Comparison of ENCODE assay signal across 8 cellular contexts in the genomic region with DNA sequence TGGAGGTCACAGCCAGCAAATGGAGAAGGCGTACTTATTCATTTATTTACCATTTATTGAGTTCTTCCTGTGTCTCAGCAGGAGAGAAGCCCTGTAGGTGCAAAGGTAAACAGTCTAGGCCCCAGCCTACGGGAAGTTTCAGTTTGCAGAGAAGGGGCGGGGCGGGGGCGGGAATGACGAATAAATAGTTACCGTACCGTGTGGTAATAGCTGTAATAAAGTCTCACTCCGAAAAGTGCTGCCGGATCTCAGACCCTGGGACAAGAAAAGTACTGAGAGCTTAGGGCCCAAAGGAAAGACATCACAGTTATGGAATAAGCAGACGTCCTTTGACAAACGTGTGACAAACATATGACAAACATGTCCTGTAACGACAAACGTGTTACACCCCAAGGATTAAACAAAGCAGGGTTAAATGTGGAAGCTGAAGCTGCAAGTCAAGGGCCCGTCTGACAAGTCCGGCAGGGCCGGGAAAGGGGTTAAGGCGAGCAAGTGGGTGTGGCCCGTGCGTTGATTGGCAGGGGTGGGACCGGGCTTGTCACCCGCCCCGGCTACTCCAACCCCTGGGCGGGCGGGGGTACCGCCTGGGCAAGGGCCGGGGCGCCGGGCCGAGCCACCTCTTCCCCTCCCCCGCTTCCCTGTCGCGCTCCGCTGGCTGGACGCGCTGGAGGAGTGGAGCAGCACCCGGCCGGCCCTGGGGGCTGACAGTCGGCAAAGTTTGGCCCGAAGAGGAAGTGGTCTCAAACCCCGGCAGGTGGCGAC. TPM values are rescaled to one million over a fixed set of nuclear protein-coding genes. Genes with fewer than 3 reads are reported as not detected.
DNase-seq lines count a peak whose midpoint lies in the region; ATAC-seq and TF ChIP-seq lines count a peak whose summit lies in the region.

A gene with protein sequence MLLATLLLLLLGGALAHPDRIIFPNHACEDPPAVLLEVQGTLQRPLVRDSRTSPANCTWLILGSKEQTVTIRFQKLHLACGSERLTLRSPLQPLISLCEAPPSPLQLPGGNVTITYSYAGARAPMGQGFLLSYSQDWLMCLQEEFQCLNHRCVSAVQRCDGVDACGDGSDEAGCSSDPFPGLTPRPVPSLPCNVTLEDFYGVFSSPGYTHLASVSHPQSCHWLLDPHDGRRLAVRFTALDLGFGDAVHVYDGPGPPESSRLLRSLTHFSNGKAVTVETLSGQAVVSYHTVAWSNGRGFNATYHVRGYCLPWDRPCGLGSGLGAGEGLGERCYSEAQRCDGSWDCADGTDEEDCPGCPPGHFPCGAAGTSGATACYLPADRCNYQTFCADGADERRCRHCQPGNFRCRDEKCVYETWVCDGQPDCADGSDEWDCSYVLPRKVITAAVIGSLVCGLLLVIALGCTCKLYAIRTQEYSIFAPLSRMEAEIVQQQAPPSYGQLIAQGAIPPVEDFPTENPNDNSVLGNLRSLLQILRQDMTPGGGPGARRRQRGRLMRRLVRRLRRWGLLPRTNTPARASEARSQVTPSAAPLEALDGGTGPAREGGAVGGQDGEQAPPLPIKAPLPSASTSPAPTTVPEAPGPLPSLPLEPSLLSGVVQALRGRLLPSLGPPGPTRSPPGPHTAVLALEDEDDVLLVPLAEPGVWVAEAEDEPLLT (plus strand): TSS at position 541 of the 762 bp plus-strand sequence. CDS start 564 bp downstream, outside the sequence.

- H3K27me3 ChIP-seq in Caco-2 (replicated peaks; ENCODE audit: control insufficient read depth, insufficient read depth, low read length) (no peaks in the 10 kb centered on the region), OCI-LY1 (ENCODE audit: insufficient read depth, low read length) (no peaks in the 10 kb centered on the region)

- H3K9me3 Mint-ChIP-seq in Caco-2 (ENCODE audit: unreplicated experiment) = no peaks in the 10 kb centered on the region

- CTCF ChIA-PET in Caco-2 (lab: Charles Lee) = interaction anchor here (0.5 to 1.9 kb wide), 14 partner anchors 10 to 301 kb away, joined by 3 to 10 read pairs (median 4); no protein-coding TSS in a partner anchor

- no peaks in the 10 kb centered on the region for H3K27me3 Mint-ChIP-seq in Caco-2 (ENCODE audit: insufficient read depth, unreplicated experiment)

- H3K9me3 ChIP-seq in Caco-2 (no peaks in the 10 kb centered on the region), OCI-LY1 (ENCODE audit: low read length) (no peaks in the 10 kb centered on the region)

- H3K9ac ChIP-seq in OCI-LY1 (ENCODE audit: low read length) = peak within 1 kb of the TSS; percentile 78

- no peaks in the 10 kb centered on the region for H4K20me1 ChIP-seq in OCI-LY1 (ENCODE audit: insufficient read depth, low read length)

- DNase-seq in Caco-2 = peak; percentile 97 to 98
- DNase-seq in HT-29 (ENCODE audit: low spot score) = peak; percentile 90
- peak; percentile 62 for DNase-seq in activated T-cell treated with anti-CD3 and anti-CD28 coated beads for 24 hours (ENCODE audit: low read depth)
- DNase-seq in epithelial cell of prostate (ENCODE audit: low read depth, low spot score) = peak; percentile 84
- peak; percentile 95 for DNase-seq in mucosa of gallbladder (ENCODE audit: low spot score)
- DNase-seq in stimulated activated CD8-positive, alpha-beta memory T cell treated with anti-CD3 and anti-CD28 coated beads, Interleukin-4, amount 100 ng/mL, for 48 hours = peak; percentile 87

- POLR2A ChIA-PET in Caco-2 (lab: Charles Lee) = interaction anchor here (0.5 to 1.6 kb wide), 8 partner anchors 11 to 282 kb away, joined by 3 to 11 read pairs (median 4); a partner anchor contains a TSS

- TSS peak; percentile 70 for BruUV-seq in Caco-2 (replicated peaks; lab: Mats Ljungman, UMichigan)

- no peaks in the 10 kb centered on the region for H3K79me2 ChIP-seq in OCI-LY1 (ENCODE audit: insufficient read depth, low read length)

- peak within 1 kb of the TSS; percentile 80 for H3K4me2 ChIP-seq in OCI-LY1 (ENCODE audit: low read length)

- H3K36me3 ChIP-seq in Caco-2 (ENCODE audit: control insufficient read depth, insufficient read depth, low read length) = peaks cover 7% of the 10 kb centered on the region; the same call in 1 of the 2 replicates
- peaks cover 26% of the 10 kb centered on the region for H3K36me3 ChIP-seq in OCI-LY1 (ENCODE audit: insufficient read depth, low read length)

- H3K4me1 Mint-ChIP-seq in Caco-2 (ENCODE audit: low read depth, unreplicated experiment) = peaks cover 8% of the 10 kb centered on the region

- peaks cover 19% of the 10 kb centered on the region for H3K36me3 Mint-ChIP-seq in Caco-2 (ENCODE audit: insufficient read depth, unreplicated experiment)

- H3K4me3 ChIP-seq in Caco-2 (ENCODE audit: low read depth, low read length) = peak within 1 kb of the TSS; percentile 91
- peak within 1 kb of the TSS; percentile 76 for H3K4me3 ChIP-seq in OCI-LY1 (ENCODE audit: low read depth, low read length, poor library complexity, severe bottlenecking)

- TF ChIP-seq CTCF in Caco-2 (IDR thresholded peaks at IDR 0.05; ENCODE audit: insufficient read depth in 1 of 2, low read depth in 1 of 2, low read length in 1 of 2, severe bottlenecking in 1 of 2, unreplicated experiment in 1 of 2) (no peak), OCI-LY1 (IDR thresholded peaks at IDR 0.05; ENCODE audit: low read length) (no peak)

- peak within 1 kb of the TSS; percentile 92 for H3K27ac Mint-ChIP-seq in Caco-2 (ENCODE audit: unreplicated experiment)

- 0 out of 2 replicates have a peak within 1 kb of the TSS, but pooled peaks have one; percentile 2 for H2AFZ ChIP-seq in OCI-LY1 (ENCODE audit: low read length)

- H3F3A ChIP-seq in OCI-LY1 (ENCODE audit: insufficient read depth, low read length) = no peaks in the 10 kb centered on the region

- peak within 1 kb of the TSS; percentile 82 for H3K4me3 Mint-ChIP-seq in Caco-2 (ENCODE audit: unreplicated experiment)

- H3K4me1 ChIP-seq in Caco-2 = peaks cover 9% of the 10 kb centered on the region; the same call in 1 of the 2 replicates
- peaks cover 24% of the 10 kb centered on the region for H3K4me1 ChIP-seq in OCI-LY1 (ENCODE audit: insufficient read depth, low read length, severe bottlenecking)

- no peaks in the 10 kb centered on the region for H3K9me2 ChIP-seq in OCI-LY1 (ENCODE audit: low read depth, low read length)

- peak; percentile 72 for ATAC-seq in GM21367 (IDR thresholded peaks at IDR 0.05; ENCODE audit: unreplicated experiment)

- intact Hi-C loops in Caco-2 (cut with micrococcal nuclease; ENCODE audit: unreplicated experiment) = loop anchor here (5.0 kb wide), 3 partner anchors 46 to 309 kb away; a partner anchor contains a TSS

- H3K27ac ChIP-seq in OCI-LY1 (ENCODE audit: low read depth, low read length, poor library complexity, severe bottlenecking) = peak within 1 kb of the TSS; percentile 92
- H3K27ac ChIP-seq in epithelial cell of prostate = peak within 1 kb of the TSS; percentile 100

RNA-seq across cellular contexts. Expression of the gene that starts here (rescaled TPM):
- total RNA-seq in Caco-2 (2022) = 29.6 and 34.0 TPM in 2 replicates
- 54.2 and 61.1 TPM in 2 replicates for total RNA-seq in HT-29 (2014; rRNA removed; shearing (Covaris generic))
- total RNA-seq in mucosa of gallbladder = 315 TPM

Comparison
In these comparisons a context has a peak if more than half of its experiments do, and no peak if none do; other contexts are left out.
1. Peak in every context shown above with its lines: DNase-seq, ATAC-seq, H3K4me3 ChIP-seq and H3K27ac ChIP-seq.